In the genomic region with DNA sequence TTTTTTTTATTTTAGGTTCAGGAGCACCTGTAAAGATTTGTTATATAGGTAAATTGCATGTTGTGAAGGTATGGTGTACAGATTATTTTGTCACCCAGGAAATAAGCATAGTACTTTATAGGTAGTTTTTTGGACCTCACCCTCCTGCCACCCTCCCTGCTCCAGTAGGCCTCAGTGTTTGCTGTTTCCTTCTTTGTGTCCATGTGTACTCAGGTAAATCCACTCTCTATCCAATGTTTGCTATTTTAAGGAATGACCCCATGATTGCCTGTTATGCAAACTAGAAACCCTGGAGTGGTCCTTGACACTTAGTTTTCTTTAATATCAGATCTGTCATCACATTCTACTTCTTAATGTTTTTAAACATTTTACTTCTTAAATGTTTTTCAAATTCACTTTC, we compare ENCODE assay signal across 25 cellular contexts. TPM values are rescaled to one million over a fixed set of nuclear protein-coding genes. Genes with fewer than 3 reads are reported as not detected.
"Had no signal": no experiment of that assay in that cellular context is flagged by ENCODE, and none has a peak within 500 bp of the region (broad histone marks: within the 10 kb centered on the region; RNA-seq: fewer than 3 reads in every experiment).

No MANE protein-coding gene starts in this region.

- H2AFZ ChIP-seq: hepatocyte had no signal

- H3K79me2 ChIP-seq: hepatocyte had no signal

- H3K27ac ChIP-seq: breast epithelium, esophagus muscularis mucosa, hepatocyte, left ventricle myocardium inferior, pancreas, suprapubic skin, transverse colon, uterus, VCaP had no signal

- H3K4me3 Mint-ChIP-seq: activated CD4-positive, alpha-beta T cell treated with anti-CD3 and anti-CD28 coated beads, Interleukin-2, amount 10 ng/mL, durations not matched to agents 24 days and 14 days; central memory CD8-positive, alpha-beta T cell; effector memory CD8-positive, alpha-beta T cell; immature natural killer cell; nephron; stimulated activated effector memory CD8-positive, alpha-beta T cell treated with anti-CD3 and anti-CD28 coated beads, Interleukin-12 subunit alpha, Interleukin-12 subunit beta, amount 100 ng/mL, for 72 hours; stimulated activated naive CD8-positive, alpha-beta T cell treated with anti-CD3 and anti-CD28 coated beads, Interleukin-15, amount 100 ng/mL, for 72 hours had no signal

- H3K27me3 ChIP-seq: breast epithelium, esophagus muscularis mucosa, hepatocyte, pancreas, transverse colon, uterus had no signal

- H3K27me3 Mint-ChIP-seq: activated CD4-positive, alpha-beta T cell treated with anti-CD3 and anti-CD28 coated beads, Interleukin-2, amount 10 ng/mL, durations not matched to agents 24 days and 14 days; central memory CD8-positive, alpha-beta T cell; effector memory CD8-positive, alpha-beta T cell; stimulated activated naive CD8-positive, alpha-beta T cell treated with anti-CD3 and anti-CD28 coated beads, Interleukin-15, amount 100 ng/mL, for 72 hours had no signal

- H3K9me3 ChIP-seq: breast epithelium, esophagus muscularis mucosa, left ventricle myocardium inferior, pancreas, suprapubic skin, transverse colon, uterus had no signal

- ATAC-seq: activated CD4-positive, CD25-positive, alpha-beta regulatory T cell treated with anti-CD3 and anti-CD28 coated beads, Interleukin-2, amount 50 U/mL, for 24 hours; activated naive CD4-positive, alpha-beta T cell treated with anti-CD3 and anti-CD28 coated beads, Interleukin-2, amount 50 U/mL, for 72 hours; effector memory CD8-positive, alpha-beta T cell; pancreas; right cardiac atrium; stimulated activated effector memory CD8-positive, alpha-beta T cell treated with anti-CD3 and anti-CD28 coated beads, Interleukin-12 subunit alpha, Interleukin-12 subunit beta, amount 100 ng/mL, for 72 hours; stimulated activated naive CD8-positive, alpha-beta T cell treated with anti-CD3 and anti-CD28 coated beads, Interleukin-15, amount 100 ng/mL, for 72 hours had no signal

- H3K9me3 Mint-ChIP-seq: immature natural killer cell, nephron had no signal

- H3K36me3 ChIP-seq: breast epithelium, esophagus muscularis mucosa, left ventricle myocardium inferior, pancreas, suprapubic skin, transverse colon, uterus had no signal

- H3K4me2 ChIP-seq: hepatocyte had no signal

- H3K27ac Mint-ChIP-seq: activated CD4-positive, alpha-beta T cell treated with anti-CD3 and anti-CD28 coated beads, Interleukin-2, amount 10 ng/mL, durations not matched to agents 24 days and 14 days; activated naive CD4-positive, alpha-beta T cell treated with anti-CD3 and anti-CD28 coated beads, Interleukin-2, amount 50 U/mL, for 72 hours; effector memory CD8-positive, alpha-beta T cell; immature natural killer cell; nephron; stimulated activated effector memory CD8-positive, alpha-beta T cell treated with anti-CD3 and anti-CD28 coated beads, Interleukin-12 subunit alpha, Interleukin-12 subunit beta, amount 100 ng/mL, for 72 hours; stimulated activated naive CD8-positive, alpha-beta T cell treated with anti-CD3 and anti-CD28 coated beads, Interleukin-15, amount 100 ng/mL, for 72 hours had no signal

- H3K4me1 ChIP-seq: breast epithelium, left ventricle myocardium inferior, suprapubic skin, transverse colon, uterus had no signal

- H3K4me3 ChIP-seq: breast epithelium, esophagus muscularis mucosa, hepatocyte, left ventricle myocardium inferior, pancreas, suprapubic skin, transverse colon, uterus had no signal

- DNase-seq: activated CD4-positive, alpha-beta T cell treated with anti-CD3 and anti-CD28 coated beads, Interleukin-2, amount 10 ng/mL, durations not matched to agents 24 days and 14 days; activated T-cell treated with anti-CD3 and anti-CD28 coated beads, Interleukin-2, amount 50 U/mL, for 1 hour; effector memory CD8-positive, alpha-beta T cell; glutamatergic neuron; immature natural killer cell; left ventricle myocardium inferior; midbrain; pancreas; right cardiac atrium; stimulated activated CD4-positive, alpha-beta T cell treated with anti-CD3 and anti-CD28 coated beads, Interleukin-2, amount 100 ng/mL, for 24 hours; stimulated activated naive CD8-positive, alpha-beta T cell treated with anti-CD3 and anti-CD28 coated beads, Interleukin-15, amount 100 ng/mL, for 72 hours; transverse colon; uterus had no signal

RNA-seq across cellular contexts. Expression of gene LHX9, which starts 33.9 kb away (rescaled TPM):
- total RNA-seq: activated naive CD4-positive, alpha-beta T cell treated with anti-CD3 and anti-CD28 coated beads, Interleukin-2, amount 50 U/mL, for 72 hours; breast epithelium; dermis microvascular lymphatic vessel endothelial cell; esophagus muscularis mucosa; hepatocyte; left ventricle myocardium inferior; suprapubic skin; transverse colon had no signal

RNA-seq across cellular contexts. Expression of gene C1orf53, which starts 48.7 kb away (rescaled TPM):
- total RNA-seq: skeletal muscle tissue had no signal
